1 cellular context compared by ENCODE assay signal in the genomic region with DNA sequence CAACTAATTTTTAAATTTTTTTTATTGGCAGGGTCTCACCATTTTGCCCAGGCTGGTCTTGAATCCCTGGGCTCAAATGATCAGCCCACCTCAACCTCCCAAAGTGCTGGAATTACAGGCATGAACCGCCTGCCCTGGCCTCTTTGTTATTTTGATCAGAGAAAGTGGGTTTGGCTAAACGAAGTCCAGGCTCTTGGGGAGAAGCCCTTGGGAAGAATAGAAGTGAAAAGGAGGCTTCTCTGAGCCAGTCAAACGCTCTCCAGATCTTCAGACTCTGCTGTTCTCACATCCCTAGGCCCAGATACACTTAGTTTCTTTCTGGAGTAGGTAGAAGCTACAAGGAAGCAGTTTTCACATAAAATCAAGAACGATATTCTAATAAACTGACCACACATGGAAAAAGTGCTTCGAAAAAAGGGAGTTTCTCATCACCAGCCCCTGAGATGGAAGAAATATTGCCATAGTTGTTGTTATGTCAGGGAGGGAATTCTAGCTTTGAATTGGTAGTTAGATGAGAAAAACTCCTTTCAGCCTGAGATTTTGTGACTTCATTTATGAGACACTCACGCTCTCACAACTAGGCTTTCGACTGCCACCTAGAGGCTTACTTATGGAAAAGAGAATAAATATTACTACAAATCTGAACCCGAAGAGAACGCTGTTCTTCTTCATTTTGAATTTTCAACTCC.
TF ChIP-seq lines count a peak whose summit lies in the region.

No MANE protein-coding gene starts in this region.

TF ChIP-seq in GM12878, 131 proteins besides CTCF, POLR2A, EP300 and RAD21 (continued from another document):
- TF ChIP-seq, protein P1, sequence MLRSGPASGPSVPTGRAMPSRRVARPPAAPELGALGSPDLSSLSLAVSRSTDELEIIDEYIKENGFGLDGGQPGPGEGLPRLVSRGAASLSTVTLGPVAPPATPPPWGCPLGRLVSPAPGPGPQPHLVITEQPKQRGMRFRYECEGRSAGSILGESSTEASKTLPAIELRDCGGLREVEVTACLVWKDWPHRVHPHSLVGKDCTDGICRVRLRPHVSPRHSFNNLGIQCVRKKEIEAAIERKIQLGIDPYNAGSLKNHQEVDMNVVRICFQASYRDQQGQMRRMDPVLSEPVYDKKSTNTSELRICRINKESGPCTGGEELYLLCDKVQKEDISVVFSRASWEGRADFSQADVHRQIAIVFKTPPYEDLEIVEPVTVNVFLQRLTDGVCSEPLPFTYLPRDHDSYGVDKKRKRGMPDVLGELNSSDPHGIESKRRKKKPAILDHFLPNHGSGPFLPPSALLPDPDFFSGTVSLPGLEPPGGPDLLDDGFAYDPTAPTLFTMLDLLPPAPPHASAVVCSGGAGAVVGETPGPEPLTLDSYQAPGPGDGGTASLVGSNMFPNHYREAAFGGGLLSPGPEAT (IDR thresholded peaks at IDR 0.05; ENCODE audit: low read depth), result no peak
- TF ChIP-seq HCFC1 (IDR thresholded peaks at IDR 0.05; ENCODE audit: low read length) (no peak), ASH2L (IDR thresholded peaks at IDR 0.05; ENCODE audit: borderline replicate concordance, low read depth) (no peak), ZNF384 (IDR thresholded peaks at IDR 0.05; ENCODE audit: borderline replicate concordance, low read depth, low read length) (no peak), YBX1 (IDR thresholded peaks at IDR 0.05) (no peak), PML (IDR thresholded peaks at IDR 0.05; ENCODE audit: low read length) (no peak), SMC3 (IDR thresholded peaks at IDR 0.05; ENCODE audit: borderline replicate concordance, low read length) (peak; percentile 86; the same call in 1 of the 2 replicates)
- TF ChIP-seq, protein P2, sequence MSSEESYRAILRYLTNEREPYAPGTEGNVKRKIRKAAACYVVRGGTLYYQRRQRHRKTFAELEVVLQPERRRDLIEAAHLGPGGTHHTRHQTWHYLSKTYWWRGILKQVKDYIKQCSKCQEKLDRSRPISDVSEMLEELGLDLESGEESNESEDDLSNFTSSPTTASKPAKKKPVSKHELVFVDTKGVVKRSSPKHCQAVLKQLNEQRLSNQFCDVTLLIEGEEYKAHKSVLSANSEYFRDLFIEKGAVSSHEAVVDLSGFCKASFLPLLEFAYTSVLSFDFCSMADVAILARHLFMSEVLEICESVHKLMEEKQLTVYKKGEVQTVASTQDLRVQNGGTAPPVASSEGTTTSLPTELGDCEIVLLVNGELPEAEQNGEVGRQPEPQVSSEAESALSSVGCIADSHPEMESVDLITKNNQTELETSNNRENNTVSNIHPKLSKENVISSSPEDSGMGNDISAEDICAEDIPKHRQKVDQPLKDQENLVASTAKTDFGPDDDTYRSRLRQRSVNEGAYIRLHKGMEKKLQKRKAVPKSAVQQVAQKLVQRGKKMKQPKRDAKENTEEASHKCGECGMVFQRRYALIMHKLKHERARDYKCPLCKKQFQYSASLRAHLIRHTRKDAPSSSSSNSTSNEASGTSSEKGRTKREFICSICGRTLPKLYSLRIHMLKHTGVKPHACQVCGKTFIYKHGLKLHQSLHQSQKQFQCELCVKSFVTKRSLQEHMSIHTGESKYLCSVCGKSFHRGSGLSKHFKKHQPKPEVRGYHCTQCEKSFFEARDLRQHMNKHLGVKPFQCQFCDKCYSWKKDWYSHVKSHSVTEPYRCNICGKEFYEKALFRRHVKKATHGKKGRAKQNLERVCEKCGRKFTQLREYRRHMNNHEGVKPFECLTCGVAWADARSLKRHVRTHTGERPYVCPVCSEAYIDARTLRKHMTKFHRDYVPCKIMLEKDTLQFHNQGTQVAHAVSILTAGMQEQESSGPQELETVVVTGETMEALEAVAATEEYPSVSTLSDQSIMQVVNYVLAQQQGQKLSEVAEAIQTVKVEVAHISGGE (CRISPR knock-in tag; IDR thresholded peaks at IDR 0.05), result no peak
- TF ChIP-seq, protein P3, sequence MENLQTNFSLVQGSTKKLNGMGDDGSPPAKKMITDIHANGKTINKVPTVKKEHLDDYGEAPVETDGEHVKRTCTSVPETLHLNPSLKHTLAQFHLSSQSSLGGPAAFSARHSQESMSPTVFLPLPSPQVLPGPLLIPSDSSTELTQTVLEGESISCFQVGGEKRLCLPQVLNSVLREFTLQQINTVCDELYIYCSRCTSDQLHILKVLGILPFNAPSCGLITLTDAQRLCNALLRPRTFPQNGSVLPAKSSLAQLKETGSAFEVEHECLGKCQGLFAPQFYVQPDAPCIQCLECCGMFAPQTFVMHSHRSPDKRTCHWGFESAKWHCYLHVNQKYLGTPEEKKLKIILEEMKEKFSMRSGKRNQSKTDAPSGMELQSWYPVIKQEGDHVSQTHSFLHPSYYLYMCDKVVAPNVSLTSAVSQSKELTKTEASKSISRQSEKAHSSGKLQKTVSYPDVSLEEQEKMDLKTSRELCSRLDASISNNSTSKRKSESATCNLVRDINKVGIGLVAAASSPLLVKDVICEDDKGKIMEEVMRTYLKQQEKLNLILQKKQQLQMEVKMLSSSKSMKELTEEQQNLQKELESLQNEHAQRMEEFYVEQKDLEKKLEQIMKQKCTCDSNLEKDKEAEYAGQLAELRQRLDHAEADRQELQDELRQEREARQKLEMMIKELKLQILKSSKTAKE (IDR thresholded peaks at IDR 0.05; ENCODE audit: low read depth, poor library complexity, severe bottlenecking), result peak; percentile 22
